Comparison of ENCODE assay signal across 8 cellular contexts in genomic region chr4:154807042-154807630, GRCh38. TPM values are rescaled to one million over a fixed set of nuclear protein-coding genes. Genes with fewer than 3 reads are reported as not detected.
DNase-seq lines count a peak whose midpoint lies in the region; ATAC-seq, FAIRE-seq and TF ChIP-seq lines count a peak whose summit lies in the region.

No MANE protein-coding gene starts in this region.

- POLR2A ChIA-PET in AG04450 (lab: Yijun Ruan, JAX) = no interaction called here
- POLR2A ChIA-PET in OCI-LY7 (lab: Charles Lee) = interaction anchor here (0.6 to 1.8 kb wide), 4 partner anchors 11 to 26 kb away, joined by 3 to 5 read pairs (median 4); partner anchors contain the start of gene RBM46

- H3K27me3 ChIP-seq in AG04450 (ENCODE audit: control insufficient read depth, insufficient read depth, low read length) (no peaks in the 10 kb centered on the region), esophagus muscularis mucosa (no peaks in the 10 kb centered on the region), smooth muscle cell (ENCODE audit: low read depth) (no peaks in the 10 kb centered on the region)

- no peak for TF ChIP-seq POLR2A in GM18505 (IDR thresholded peaks at IDR 0.05; ENCODE audit: borderline replicate concordance, extremely low read depth, insufficient read depth, insufficient read length)
- TF ChIP-seq POLR2A in esophagus muscularis mucosa (IDR thresholded peaks at IDR 0.05; ENCODE audit: low read depth) = no peak

- BruUV-seq in OCI-LY7 (replicated peaks; lab: Mats Ljungman, UMichigan) = no TSS peak

- no peaks in the 10 kb centered on the region for H3F3A ChIP-seq in smooth muscle cell (ENCODE audit: low read depth)

- TF ChIP-seq EP300 in esophagus muscularis mucosa (IDR thresholded peaks at IDR 0.05) = no peak

- CTCF ChIA-PET in AG04450 (lab: Charles Lee) = interaction anchor here (0.7 to 3.5 kb wide), 22 partner anchors 8 to 564 kb away, joined by 3 to 83 read pairs (median 4); no protein-coding TSS in a partner anchor
- CTCF ChIA-PET in OCI-LY7 (lab: Charles Lee; ENCODE audit: unreplicated experiment) = no interaction called here

- no peaks in the 10 kb centered on the region for H3K9me2 ChIP-seq in OCI-LY7 (ENCODE audit: insufficient read depth, low read length)

- H4K20me1 ChIP-seq in OCI-LY7 (ENCODE audit: insufficient read depth, low read length) (no peaks in the 10 kb centered on the region), smooth muscle cell (ENCODE audit: low read depth) (no peaks in the 10 kb centered on the region)

- H3K4me2 ChIP-seq in OCI-LY7 (ENCODE audit: low read length) (no peak overlapping the region), smooth muscle cell (no peak overlapping the region)

- ATAC-seq in GM18505 (IDR thresholded peaks at IDR 0.05; ENCODE audit: unreplicated experiment) (peak; percentile 84), HG03039 (IDR thresholded peaks at IDR 0.05; ENCODE audit: unreplicated experiment) (peak; percentile 59)

- H2AFZ ChIP-seq in OCI-LY7 (ENCODE audit: low read length) = no peak overlapping the region
- no peak overlapping the region for H2AFZ ChIP-seq in smooth muscle cell (ENCODE audit: low read depth)

- no peak for FAIRE-seq in urothelium cell line (lab: Jason Lieb, UNC)

- intact Hi-C loops in OCI-LY7 (cut with micrococcal nuclease; ENCODE audit: unreplicated experiment) (loop anchor here (5.0 to 10.0 kb wide), 3 partner anchors 252 to 565 kb away; partner anchors contain the start of gene PLRG1), esophagus muscularis mucosa (cut with DNase I) (no loop called here)

- no peak overlapping the region for H3K9ac ChIP-seq in smooth muscle cell (ENCODE audit: low read depth)

- H3K4me1 ChIP-seq in OCI-LY7 (ENCODE audit: insufficient read depth, low read length, poor library complexity, severe bottlenecking) (no peaks in the 10 kb centered on the region), esophagus muscularis mucosa (no peaks in the 10 kb centered on the region), smooth muscle cell (ENCODE audit: low read depth) (no peaks in the 10 kb centered on the region)

- H3K36me3 ChIP-seq in OCI-LY7 (ENCODE audit: insufficient read depth, low read length) = no peaks in the 10 kb centered on the region
- H3K36me3 ChIP-seq in esophagus muscularis mucosa = no peaks in the 10 kb centered on the region
- H3K36me3 ChIP-seq in smooth muscle cell (ENCODE audit: low read depth) = no peaks in the 10 kb centered on the region

- H3K9me3 ChIP-seq in AG04450 (ENCODE audit: control insufficient read depth, insufficient read depth, low read length) (no peaks in the 10 kb centered on the region), OCI-LY7 (ENCODE audit: low read length) (no peaks in the 10 kb centered on the region), esophagus muscularis mucosa (no peaks in the 10 kb centered on the region), smooth muscle cell (replicated peaks; ENCODE audit: low read depth) (no peaks in the 10 kb centered on the region)

- H3K27ac ChIP-seq in AG04450 (ENCODE audit: low read depth, low read length) (no peak overlapping the region), OCI-LY7 (ENCODE audit: low read depth, low read length, poor library complexity, severe bottlenecking) (no peak overlapping the region), esophagus muscularis mucosa (replicated peaks in 1 of 4) (no peak overlapping the region), smooth muscle cell (ENCODE audit: low read depth) (no peak overlapping the region)

- H3K4me3 ChIP-seq in AG04450 (ENCODE audit: low read depth, low read length) (no peak overlapping the region), OCI-LY7 (ENCODE audit: low read depth, low read length, poor library complexity, severe bottlenecking) (no peak overlapping the region), esophagus muscularis mucosa (no peak overlapping the region), smooth muscle cell (no peak overlapping the region)

- TF ChIP-seq CTCF in AG04450 (IDR thresholded peaks at IDR 0.05; ENCODE audit: low read depth, low read length) (peak; percentile 73), OCI-LY7 (conservative IDR thresholded peaks at IDR 0.05; ENCODE audit: low read length) (peak; percentile 95), esophagus muscularis mucosa (IDR thresholded peaks at IDR 0.05) (peak; percentile 21 to 52 (median 39)), smooth muscle cell (IDR thresholded peaks at IDR 0.05; ENCODE audit: borderline replicate concordance, insufficient read depth, poor library complexity, severe bottlenecking) (peak; percentile 61)

- DNase-seq in AG04450 (ENCODE audit: low read depth, low spot score) = no peak
- DNase-seq in OCI-LY7 (ENCODE audit: low spot score) = peak; percentile 49
- DNase-seq in esophagus muscularis mucosa (ENCODE audit: extremely low spot score) = no peak
- DNase-seq in smooth muscle cell (lab: John Stamatoyannopoulos, UW; ENCODE audit: unreplicated experiment) = no peak
- no peak for DNase-seq in stimulated activated naive CD4-positive, alpha-beta T cell treated with Interleukin-2 at 50 U/mL for 16 hours (lab: John Stamatoyannopoulos, UW)
- DNase-seq in urothelium cell line (ENCODE audit: low spot score) = no peak

- WGBS in esophagus muscularis mucosa = 20% methylated on average over 3 of the region's 3 CpGs
- 66% methylated on average over 3 of the region's 3 CpGs for WGBS in smooth muscle cell (ENCODE audit: low lambda C conversion rate)

- H3K79me2 ChIP-seq in OCI-LY7 (ENCODE audit: insufficient read depth, low read depth, low read length) = no peaks in the 10 kb centered on the region
- H3K79me2 ChIP-seq in smooth muscle cell (ENCODE audit: low read depth) = no peaks in the 10 kb centered on the region

RNA-seq across cellular contexts. Expression of gene RBM46, which starts 26.1 kb away (rescaled TPM):
- polyA plus RNA-seq in AG04450 (2011; rRNA removed) (not detected in 2 replicates), smooth muscle cell (not detected in 2 replicates)
- not detected in 2 replicates for polyA minus RNA-seq in AG04450 (2011; rRNA and poly(A)+ RNA removed)
- total RNA-seq in OCI-LY7 (2014; rRNA removed; shearing (Covaris generic)) = not detected in 2 replicates
- total RNA-seq in OCI-LY7 (2022) (not detected in 2 replicates), esophagus muscularis mucosa (under 1 TPM in 1 of 4 donors, not detected in 3; 0.13 TPM), smooth muscle cell (0.27 TPM in 1 of 2 replicates, not detected in the other)

Comparison
In these comparisons a context has a peak if more than half of its experiments do, and no peak if none do; other contexts are left out.
1. CTCF ChIP-seq: peak in every context shown above with its lines; median percentile 95 in OCI-LY7; 73 in AG04450; 61 in smooth muscle cell; 39 in esophagus muscularis mucosa.